ENCODE assay signal across 14 cellular contexts in genomic region chr20:64010711-64011237, GRCh38. TPM values are rescaled to one million over a fixed set of nuclear protein-coding genes. Genes with fewer than 3 reads are reported as not detected.
DNase-seq lines count a peak whose midpoint lies in the region; ATAC-seq and TF ChIP-seq lines count a peak whose summit lies in the region.
"Had no signal": no experiment of that assay in that cellular context is flagged by ENCODE, and none has a peak within 500 bp of the region (broad histone marks: within the 10 kb centered on the region; RNA-seq: fewer than 3 reads in every experiment).

No MANE protein-coding gene starts in this region.

- peaks cover 30% of the 10 kb centered on the region for H3K36me3 Mint-ChIP-seq in activated naive CD4-positive, alpha-beta T cell treated with anti-CD3 and anti-CD28 coated beads, Interleukin-2, amount 50 U/mL, for 24 hours
- H3K36me3 Mint-ChIP-seq in CD14-positive monocyte: peaks cover 65 to 83% of the 10 kb centered on the region in 2 donors

- peaks cover 67% of the 10 kb centered on the region for H3K4me1 Mint-ChIP-seq in activated naive CD4-positive, alpha-beta T cell treated with anti-CD3 and anti-CD28 coated beads, Interleukin-2, amount 50 U/mL, for 24 hours
- H3K4me1 Mint-ChIP-seq in CD14-positive monocyte: peaks cover 2% of the 10 kb centered on the region

- DNase-seq in activated naive CD4-positive, alpha-beta T cell treated with anti-CD3 and anti-CD28 coated beads, Interleukin-2, amount 50 U/mL, for 16 hours: no peak
- DNase-seq in M059J (ENCODE audit: low read depth) (peak; percentile 68), epidermal melanocyte (ENCODE audit: insufficient read length, low spot score) (peak; percentile 52), NCI-H2081 treated with DMSO at 0.1 percent for 48 hours (lab: John Stamatoyannopoulos, UW) (no peak), CD14-positive monocyte (ENCODE audit: low spot score) (no peak)
- DNase-seq: AML-193, MV-4-11 had no signal

- H3K9me3 Mint-ChIP-seq in activated naive CD4-positive, alpha-beta T cell treated with anti-CD3 and anti-CD28 coated beads, Interleukin-2, amount 50 U/mL, for 24 hours: no peaks in the 10 kb centered on the region
- peaks cover 7 to 19% (median 10%) of the 10 kb centered on the region in 7 donors for H3K9me3 Mint-ChIP-seq in CD14-positive monocyte
- H3K9me3 Mint-ChIP-seq: effector memory CD8-positive, alpha-beta T cell had no signal

- peak overlapping the region; percentile 60 for H3K4me3 Mint-ChIP-seq in activated naive CD4-positive, alpha-beta T cell treated with anti-CD3 and anti-CD28 coated beads, Interleukin-2, amount 50 U/mL, for 24 hours
- H3K4me3 Mint-ChIP-seq in CD14-positive monocyte: no peak overlapping the region

- no peak for TF ChIP-seq CTCF in CD14-positive monocyte (IDR thresholded peaks at IDR 0.05)

- intact Hi-C loops in CD14-positive monocyte (cut with micrococcal nuclease): no loop called here

- no peak for ATAC-seq in GM18511 (IDR thresholded peaks at IDR 0.05; ENCODE audit: unreplicated experiment)
- no peak for ATAC-seq in GM19397 (IDR thresholded peaks at IDR 0.05; ENCODE audit: unreplicated experiment)
- ATAC-seq: heart left ventricle, SK-N-SH treated with all-trans-retinoic acid at 6 μM for 48 hours had no signal

- no peaks in the 10 kb centered on the region for H3K27me3 Mint-ChIP-seq in activated naive CD4-positive, alpha-beta T cell treated with anti-CD3 and anti-CD28 coated beads, Interleukin-2, amount 50 U/mL, for 24 hours
- peaks cover 0 to 4% (median 0%) of the 10 kb centered on the region in 3 donors for H3K27me3 Mint-ChIP-seq in CD14-positive monocyte (ENCODE audit: low read depth in 3 of 3)
- H3K27me3 Mint-ChIP-seq: effector memory CD8-positive, alpha-beta T cell had no signal

- H3K27ac Mint-ChIP-seq in activated naive CD4-positive, alpha-beta T cell treated with anti-CD3 and anti-CD28 coated beads, Interleukin-2, amount 50 U/mL, for 24 hours: peak overlapping the region; percentile 5
- no peak overlapping the region for H3K27ac Mint-ChIP-seq in CD14-positive monocyte

RNA-seq across cellular contexts. Expression of gene C20orf204, which starts 25.2 kb away (rescaled TPM):
- total RNA-seq in M059J (2014; rRNA removed; shearing (Covaris generic)): 0.02 TPM in 2 replicates
- not detected for polyA plus RNA-seq in CD14-positive monocyte

RNA-seq across cellular contexts. Expression of gene PRPF6, which starts 29.8 kb away (rescaled TPM):
- total RNA-seq in M059J (2014; rRNA removed; shearing (Covaris generic)): 77.2 and 106 TPM in 2 replicates
- polyA plus RNA-seq in CD14-positive monocyte: 10 to 100 TPM; 34.5 to 47.7 TPM

RNA-seq across cellular contexts. Expression of gene SAMD10, which starts 31.3 kb away (rescaled TPM):
- 0.42 and 1.2 TPM in 2 replicates for total RNA-seq in M059J (2014; rRNA removed; shearing (Covaris generic))
- polyA plus RNA-seq in CD14-positive monocyte: under 1 TPM; 0.34 to 0.67 TPM

RNA-seq across cellular contexts. Expression of gene SOX18, which starts 38.7 kb away (rescaled TPM):
- not detected in 2 replicates for total RNA-seq in M059J (2014; rRNA removed; shearing (Covaris generic))
- not detected for polyA plus RNA-seq in CD14-positive monocyte
- total RNA-seq: bronchial epithelial cell had no signal

RNA-seq across cellular contexts. Expression of gene ZNF512B, which starts 41.0 kb away (rescaled TPM):
- total RNA-seq in M059J (2014; rRNA removed; shearing (Covaris generic)): 7.7 and 17.7 TPM in 2 replicates
- polyA plus RNA-seq in CD14-positive monocyte: under 1 TPM in 1 of 2 donors, not detected in 1; 0.10 TPM

Comparison
In these comparisons a context has a peak if more than half of its experiments do, and no peak if none do; other contexts are left out.
1. DNase-seq: peak in M059J (single experiment) and epidermal melanocyte (single experiment); none in activated naive CD4-positive, alpha-beta T cell treated with anti-CD3 and anti-CD28 coated beads, Interleukin-2, amount 50 U/mL, for 16 hours (single experiment), NCI-H2081 treated with DMSO at 0.1 percent for 48 hours (single experiment) and CD14-positive monocyte (single experiment).